Comparison of ENCODE assay signal across 13 cellular contexts in the genomic region with DNA sequence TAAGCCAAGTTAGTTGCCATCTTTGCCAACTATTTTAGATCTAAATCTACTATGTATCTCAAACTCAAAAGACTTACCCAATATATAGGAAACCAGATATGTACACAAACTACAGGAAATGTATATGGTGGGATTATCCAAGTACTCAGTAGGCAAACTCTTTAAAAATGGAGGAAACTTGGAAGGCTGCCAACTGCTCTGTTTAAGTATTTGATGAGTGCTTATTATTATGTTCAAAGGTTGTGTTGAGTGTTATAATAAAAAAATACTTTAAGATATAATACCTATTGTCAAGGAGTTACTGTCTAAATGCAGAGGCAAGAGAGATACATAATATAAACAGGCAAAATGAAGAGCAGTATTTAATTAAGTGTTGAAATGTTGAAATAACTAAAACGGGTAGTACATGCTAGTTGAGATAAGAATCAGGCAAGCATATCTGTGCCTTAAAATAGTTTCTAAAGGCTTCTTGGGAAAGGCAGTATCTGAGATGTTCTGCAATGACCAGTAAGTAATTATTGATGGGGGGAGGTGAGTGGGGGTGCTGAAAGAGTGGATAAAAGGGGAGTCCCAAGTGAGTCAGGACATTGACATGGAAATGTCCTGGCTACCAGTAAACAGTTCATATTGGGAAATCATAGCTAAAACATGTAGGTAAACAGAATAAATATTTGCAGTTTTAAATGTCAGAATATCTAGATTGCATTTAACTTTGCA. TPM values are rescaled to one million over a fixed set of nuclear protein-coding genes. Genes with fewer than 3 reads are reported as not detected.
DNase-seq lines count a peak whose midpoint lies in the region; ATAC-seq, FAIRE-seq and TF ChIP-seq lines count a peak whose summit lies in the region.
"Had no signal": no experiment of that assay in that cellular context is flagged by ENCODE, and none has a peak within 500 bp of the region (broad histone marks: within the 10 kb centered on the region; RNA-seq: fewer than 3 reads in every experiment).

No MANE protein-coding gene starts in this region.

- peaks cover 65% of the 10 kb centered on the region for H3K4me1 ChIP-seq in A549
- no peaks in the 10 kb centered on the region for H3K4me1 ChIP-seq in CD8-positive, alpha-beta memory T cell (ENCODE audit: insufficient read depth, low read length)

- peaks cover 5% of the 10 kb centered on the region for H3K27me3 Mint-ChIP-seq in activated naive CD8-positive, alpha-beta T cell treated with anti-CD3 and anti-CD28 coated beads for 36 hours
- peaks cover 0 to 3% of the 10 kb centered on the region in 2 donors for H3K27me3 Mint-ChIP-seq in CD8-positive, alpha-beta memory T cell

- TF ChIP-seq RAD21 in A549 (conservative IDR thresholded peaks at IDR 0.05 in 1 of 2, IDR thresholded peaks at IDR 0.05 in 1 of 2) = no peak

- peak overlapping the region; percentile 9 to 76 for H3K27ac ChIP-seq in A549
- H3K27ac ChIP-seq in CD8-positive, alpha-beta memory T cell (ENCODE audit: low read depth, low read length) = no peak overlapping the region

- H3K36me3 ChIP-seq in CD8-positive, alpha-beta memory T cell (ENCODE audit: insufficient read depth, low read length) = no peaks in the 10 kb centered on the region

- H3K4me2 ChIP-seq in A549 = peak overlapping the region; percentile 60

- TF ChIP-seq EP300 in A549 (IDR thresholded peaks at IDR 0.05) = no peak

- FAIRE-seq in A549 (lab: Jason Lieb, UNC) = no peak
- FAIRE-seq in HTR-8/SVneo (lab: Jason Lieb, UNC) = peak; percentile 23
- FAIRE-seq: islet of Langerhans had no signal

- no peak for TF ChIP-seq CTCF in A549 (IDR thresholded peaks at IDR 0.05)
- no peak for TF ChIP-seq CTCF in epithelial cell of esophagus (IDR thresholded peaks at IDR 0.05; ENCODE audit: insufficient read depth, low read depth, low read length, missing control alignments)

- no peak overlapping the region for H3K4me3 Mint-ChIP-seq in activated naive CD8-positive, alpha-beta T cell treated with anti-CD3 and anti-CD28 coated beads for 36 hours
- H3K4me3 Mint-ChIP-seq in CD8-positive, alpha-beta memory T cell = no peak overlapping the region
- H3K4me3 Mint-ChIP-seq: activated B cell treated with CpG ODN at 0.5 μM for 24 hours; natural killer cell; stimulated activated memory B cell treated with anti-CD40 and anti-IgM and Interleukin-4, amounts not matched to agents 10 μg/mL and 1 μg/mL and 100 μg/mL, for 72 hours had no signal

- POLR2A ChIA-PET in A549 (lab: Yijun Ruan, JAX) = no interaction called here
- POLR2A ChIA-PET in CD8-positive, alpha-beta memory T cell (lab: Charles Lee) = no interaction called here

- WGBS in A549 (ENCODE audit: missing lambda C conversion rate) = 14% methylated on average over 1 of the region's 1 CpG

- H3K27ac Mint-ChIP-seq in activated naive CD8-positive, alpha-beta T cell treated with anti-CD3 and anti-CD28 coated beads for 36 hours = no peak overlapping the region
- H3K27ac Mint-ChIP-seq in CD8-positive, alpha-beta memory T cell = no peak overlapping the region
- H3K27ac Mint-ChIP-seq: activated B cell treated with CpG ODN at 0.5 μM for 24 hours; natural killer cell; stimulated activated memory B cell treated with anti-CD40 and anti-IgM and Interleukin-4, amounts not matched to agents 10 μg/mL and 1 μg/mL and 100 μg/mL, for 72 hours had no signal

- no peak for TF ChIP-seq POLR2A in A549 (IDR thresholded peaks at IDR 0.05; ENCODE audit: low read length)

- DNase-seq in A549 (ENCODE audit: low read depth in 1 of 2, low spot score in 1 of 2) (peak in 1 of 2 experiments; percentile 26), HTR-8/SVneo (ENCODE audit: insufficient read length, low spot score) (no peak), NCI-H510A (lab: John Stamatoyannopoulos, UW) (peak; percentile 74), epithelial cell of esophagus (ENCODE audit: low read depth) (peak; percentile 53), globus pallidus (ENCODE audit: low spot score) (no peak)
- DNase-seq in activated naive CD8-positive, alpha-beta T cell treated with anti-CD3 and anti-CD28 coated beads for 36 hours = no peak
- DNase-seq in CD8-positive, alpha-beta memory T cell = no peak
- no peak for DNase-seq in activated CD4-positive, CD25-positive, alpha-beta regulatory T cell (lab: John Stamatoyannopoulos, UW)
- DNase-seq: activated B cell treated with CpG ODN at 0.5 μM for 24 hours, natural killer cell, Peyer's patch had no signal

- no peaks in the 10 kb centered on the region for H3K9me3 ChIP-seq in A549
- H3K9me3 ChIP-seq in CD8-positive, alpha-beta memory T cell (ENCODE audit: low read length) = no peaks in the 10 kb centered on the region
- H3K9me3 ChIP-seq: Peyer's patch had no signal

- CTCF ChIA-PET in A549 (lab: Yijun Ruan, JAX) = interaction anchor here (1.1 to 1.6 kb wide), 4 partner anchors 11 to 338 kb away, joined by 3 to 9 read pairs (median 6); no protein-coding TSS in a partner anchor
- CTCF ChIA-PET in CD8-positive, alpha-beta memory T cell (lab: Charles Lee) = no interaction called here

- H3K4me1 Mint-ChIP-seq in activated naive CD8-positive, alpha-beta T cell treated with anti-CD3 and anti-CD28 coated beads for 36 hours = no peaks in the 10 kb centered on the region
- H3K4me1 Mint-ChIP-seq in CD8-positive, alpha-beta memory T cell = no peaks in the 10 kb centered on the region
- H3K4me1 Mint-ChIP-seq: activated B cell treated with CpG ODN at 0.5 μM for 24 hours; natural killer cell; stimulated activated memory B cell treated with anti-CD40 and anti-IgM and Interleukin-4, amounts not matched to agents 10 μg/mL and 1 μg/mL and 100 μg/mL, for 72 hours had no signal

- H3K9me3 Mint-ChIP-seq in activated naive CD8-positive, alpha-beta T cell treated with anti-CD3 and anti-CD28 coated beads for 36 hours = no peaks in the 10 kb centered on the region
- H3K9me3 Mint-ChIP-seq in CD8-positive, alpha-beta memory T cell = no peaks in the 10 kb centered on the region
- H3K9me3 Mint-ChIP-seq: activated B cell treated with CpG ODN at 0.5 μM for 24 hours; stimulated activated memory B cell treated with anti-CD40 and anti-IgM and Interleukin-4, amounts not matched to agents 10 μg/mL and 1 μg/mL and 100 μg/mL, for 72 hours had no signal

- H3K27me3 ChIP-seq in CD8-positive, alpha-beta memory T cell (ENCODE audit: insufficient read depth, low read length, poor library complexity, severe bottlenecking) = no peaks in the 10 kb centered on the region
- H3K27me3 ChIP-seq: Peyer's patch had no signal

- H3K36me3 Mint-ChIP-seq in activated naive CD8-positive, alpha-beta T cell treated with anti-CD3 and anti-CD28 coated beads for 36 hours = peaks cover 1% of the 10 kb centered on the region
- no peaks in the 10 kb centered on the region for H3K36me3 Mint-ChIP-seq in CD8-positive, alpha-beta memory T cell
- H3K36me3 Mint-ChIP-seq: natural killer cell; stimulated activated memory B cell treated with anti-CD40 and anti-IgM and Interleukin-4, amounts not matched to agents 10 μg/mL and 1 μg/mL and 100 μg/mL, for 72 hours had no signal

- no peak overlapping the region for H3K4me3 ChIP-seq in A549
- no peak overlapping the region for H3K4me3 ChIP-seq in epithelial cell of esophagus (ENCODE audit: low read length)
- H3K4me3 ChIP-seq in CD8-positive, alpha-beta memory T cell (ENCODE audit: low read length) = no peak overlapping the region
- H3K4me3 ChIP-seq: Peyer's patch had no signal

- ATAC-seq in A549 = peak in 1 of 2 experiments; percentile 39; a peak in 1 of 6 replicates
- ATAC-seq: natural killer cell; stimulated activated memory B cell treated with anti-CD40 and anti-IgM and Interleukin-4, amounts not matched to agents 10 μg/mL and 1 μg/mL and 100 μg/mL, for 72 hours had no signal

TF ChIP-seq in A549, 52 proteins besides CTCF, POLR2A, EP300 and RAD21:
- no peak for TF ChIP-seq POLR2AphosphoS2 (conservative IDR thresholded peaks at IDR 0.05; ENCODE audit: low read length)
- TF ChIP-seq, protein P1, sequence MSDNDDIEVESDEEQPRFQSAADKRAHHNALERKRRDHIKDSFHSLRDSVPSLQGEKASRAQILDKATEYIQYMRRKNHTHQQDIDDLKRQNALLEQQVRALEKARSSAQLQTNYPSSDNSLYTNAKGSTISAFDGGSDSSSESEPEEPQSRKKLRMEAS (IDR thresholded peaks at IDR 0.05) = no peak
- TF ChIP-seq NFE2L2 (conservative IDR thresholded peaks at IDR 0.05; ENCODE audit: low read length) = no peak
- no peak for TF ChIP-seq FOSL2 (IDR thresholded peaks at IDR 0.05)
- TF ChIP-seq FOSL2 (CRISPR knock-in tag; IDR thresholded peaks at IDR 0.05) = peak; percentile 53
- TF ChIP-seq CEBPB (IDR thresholded peaks at IDR 0.05) = 0 out of 4 replicates have a peak, but pooled peaks of 1 of the 2 experiments have one; percentile 12
TF ChIP-seq in A549: peak in this region for 2.

RNA-seq across cellular contexts. Expression of a gene that starts 6.5 kb away (rescaled TPM):
- polyA plus RNA-seq in A549 (2011; rRNA removed) (99.0 and 124 TPM in 2 replicates), A549 (2017; fragmentation: RNase III; extraction: RNeasy Plus Mini Kit Qiagen cat#74134 plus additional on column Dnase treatment) (32.4 to 41.6 TPM (median 37.5 TPM) in 3 replicates)
- polyA plus RNA-seq in A549 (2012; cell fraction: cytosol; rRNA removed) = 11.2 and 12.7 TPM in 2 replicates
- polyA plus RNA-seq in A549 (2012; cell fraction: nucleus; rRNA removed) = 75.3 and 145 TPM in 2 replicates
- polyA minus RNA-seq in A549 (2011; rRNA and poly(A)+ RNA removed) = 217 and 226 TPM in 2 replicates
- total RNA-seq in activated naive CD8-positive, alpha-beta T cell treated with anti-CD3 and anti-CD28 coated beads for 36 hours = 1 to 10 TPM; 1.8 to 2.9 TPM
- 1 to 10 TPM; 1.7 to 1.9 TPM for total RNA-seq in CD8-positive, alpha-beta memory T cell
- 0.95 TPM for polyA plus RNA-seq in CD8-positive, alpha-beta memory T cell

Comparison
In these comparisons a context has a peak if more than half of its experiments do, and no peak if none do; other contexts are left out.
1. DNase-seq: peak in NCI-H510A (single experiment) and epithelial cell of esophagus (single experiment); none in HTR-8/SVneo (single experiment), activated naive CD8-positive, alpha-beta T cell treated with anti-CD3 and anti-CD28 coated beads for 36 hours (single experiment), globus pallidus (single experiment), CD8-positive, alpha-beta memory T cell (0 of 5) and activated CD4-positive, CD25-positive, alpha-beta regulatory T cell (0 of 4).